In the genomic region with DNA sequence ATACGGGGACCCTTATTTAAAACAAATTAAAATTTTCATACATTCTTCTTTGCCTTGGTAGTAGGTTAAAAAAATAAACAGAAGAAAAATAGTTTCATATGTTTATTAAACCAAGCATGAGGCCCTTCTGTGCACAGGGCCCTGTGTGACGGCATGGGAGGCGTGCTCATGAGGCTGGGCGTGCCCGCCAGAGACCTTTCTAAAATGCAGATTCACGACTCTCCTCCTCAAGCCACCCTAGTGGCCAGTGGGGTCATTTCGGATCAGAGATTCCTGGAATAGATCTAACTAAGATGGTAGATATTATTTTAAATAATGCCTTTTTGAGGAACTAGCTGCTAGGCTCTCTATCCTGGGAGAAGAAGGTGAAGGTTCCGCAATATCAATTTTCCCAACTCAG, we compare ENCODE assay signal across 1 cellular context.
TF ChIP-seq lines count a peak whose summit lies in the region.

No MANE protein-coding gene starts in this region.

TF ChIP-seq in GM23338, 12 proteins besides CTCF, POLR2A, EP300 and RAD21 (continued from another document):
- TF ChIP-seq, protein P1, sequence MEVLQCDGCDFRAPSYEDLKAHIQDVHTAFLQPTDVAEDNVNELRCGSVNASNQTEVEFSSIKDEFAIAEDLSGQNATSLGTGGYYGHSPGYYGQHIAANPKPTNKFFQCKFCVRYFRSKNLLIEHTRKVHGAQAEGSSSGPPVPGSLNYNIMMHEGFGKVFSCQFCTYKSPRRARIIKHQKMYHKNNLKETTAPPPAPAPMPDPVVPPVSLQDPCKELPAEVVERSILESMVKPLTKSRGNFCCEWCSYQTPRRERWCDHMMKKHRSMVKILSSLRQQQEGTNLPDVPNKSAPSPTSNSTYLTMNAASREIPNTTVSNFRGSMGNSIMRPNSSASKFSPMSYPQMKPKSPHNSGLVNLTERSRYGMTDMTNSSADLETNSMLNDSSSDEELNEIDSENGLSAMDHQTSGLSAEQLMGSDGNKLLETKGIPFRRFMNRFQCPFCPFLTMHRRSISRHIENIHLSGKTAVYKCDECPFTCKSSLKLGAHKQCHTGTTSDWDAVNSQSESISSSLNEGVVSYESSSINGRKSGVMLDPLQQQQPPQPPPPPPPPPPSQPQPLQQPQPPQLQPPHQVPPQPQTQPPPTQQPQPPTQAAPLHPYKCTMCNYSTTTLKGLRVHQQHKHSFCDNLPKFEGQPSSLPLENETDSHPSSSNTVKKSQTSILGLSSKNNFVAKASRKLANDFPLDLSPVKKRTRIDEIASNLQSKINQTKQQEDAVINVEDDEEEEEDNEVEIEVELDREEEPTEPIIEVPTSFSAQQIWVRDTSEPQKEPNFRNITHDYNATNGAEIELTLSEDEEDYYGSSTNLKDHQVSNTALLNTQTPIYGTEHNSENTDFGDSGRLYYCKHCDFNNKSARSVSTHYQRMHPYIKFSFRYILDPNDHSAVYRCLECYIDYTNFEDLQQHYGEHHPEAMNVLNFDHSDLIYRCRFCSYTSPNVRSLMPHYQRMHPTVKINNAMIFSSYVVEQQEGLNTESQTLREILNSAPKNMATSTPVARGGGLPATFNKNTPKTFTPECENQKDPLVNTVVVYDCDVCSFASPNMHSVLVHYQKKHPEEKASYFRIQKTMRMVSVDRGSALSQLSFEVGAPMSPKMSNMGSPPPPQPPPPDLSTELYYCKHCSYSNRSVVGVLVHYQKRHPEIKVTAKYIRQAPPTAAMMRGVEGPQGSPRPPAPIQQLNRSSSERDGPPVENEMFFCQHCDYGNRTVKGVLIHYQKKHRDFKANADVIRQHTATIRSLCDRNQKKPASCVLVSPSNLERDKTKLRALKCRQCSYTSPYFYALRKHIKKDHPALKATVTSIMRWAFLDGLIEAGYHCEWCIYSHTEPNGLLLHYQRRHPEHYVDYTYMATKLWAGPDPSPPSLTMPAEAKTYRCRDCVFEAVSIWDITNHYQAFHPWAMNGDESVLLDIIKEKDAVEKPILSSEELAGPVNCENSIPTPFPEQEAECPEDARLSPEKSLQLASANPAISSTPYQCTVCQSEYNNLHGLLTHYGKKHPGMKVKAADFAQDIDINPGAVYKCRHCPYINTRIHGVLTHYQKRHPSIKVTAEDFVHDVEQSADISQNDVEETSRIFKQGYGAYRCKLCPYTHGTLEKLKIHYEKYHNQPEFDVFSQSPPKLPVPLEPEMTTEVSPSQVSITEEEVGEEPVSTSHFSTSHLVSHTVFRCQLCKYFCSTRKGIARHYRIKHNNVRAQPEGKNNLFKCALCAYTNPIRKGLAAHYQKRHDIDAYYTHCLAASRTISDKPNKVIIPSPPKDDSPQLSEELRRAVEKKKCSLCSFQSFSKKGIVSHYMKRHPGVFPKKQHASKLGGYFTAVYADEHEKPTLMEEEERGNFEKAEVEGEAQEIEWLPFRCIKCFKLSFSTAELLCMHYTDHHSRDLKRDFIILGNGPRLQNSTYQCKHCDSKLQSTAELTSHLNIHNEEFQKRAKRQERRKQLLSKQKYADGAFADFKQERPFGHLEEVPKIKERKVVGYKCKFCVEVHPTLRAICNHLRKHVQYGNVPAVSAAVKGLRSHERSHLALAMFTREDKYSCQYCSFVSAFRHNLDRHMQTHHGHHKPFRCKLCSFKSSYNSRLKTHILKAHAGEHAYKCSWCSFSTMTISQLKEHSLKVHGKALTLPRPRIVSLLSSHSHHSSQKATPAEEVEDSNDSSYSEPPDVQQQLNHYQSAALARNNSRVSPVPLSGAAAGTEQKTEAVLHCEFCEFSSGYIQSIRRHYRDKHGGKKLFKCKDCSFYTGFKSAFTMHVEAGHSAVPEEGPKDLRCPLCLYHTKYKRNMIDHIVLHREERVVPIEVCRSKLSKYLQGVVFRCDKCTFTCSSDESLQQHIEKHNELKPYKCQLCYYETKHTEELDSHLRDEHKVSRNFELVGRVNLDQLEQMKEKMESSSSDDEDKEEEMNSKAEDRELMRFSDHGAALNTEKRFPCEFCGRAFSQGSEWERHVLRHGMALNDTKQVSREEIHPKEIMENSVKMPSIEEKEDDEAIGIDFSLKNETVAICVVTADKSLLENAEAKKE (CRISPR knock-in tag; IDR thresholded peaks at IDR 0.05): no peak
- TF ChIP-seq CREB1 (CRISPR knock-in tag; IDR thresholded peaks at IDR 0.05; ENCODE audit: low read depth) (no peak), POLR2AphosphoS5 (IDR thresholded peaks at IDR 0.05; ENCODE audit: low read depth) (no peak), STAT1 (IDR thresholded peaks at IDR 0.05; ENCODE audit: unreplicated experiment) (no peak), NANOG (IDR thresholded peaks at IDR 0.05; ENCODE audit: borderline replicate concordance) (no peak), ZNF114 (CRISPR knock-in tag; IDR thresholded peaks at IDR 0.05) (no peak)
- TF ChIP-seq, protein P2, sequence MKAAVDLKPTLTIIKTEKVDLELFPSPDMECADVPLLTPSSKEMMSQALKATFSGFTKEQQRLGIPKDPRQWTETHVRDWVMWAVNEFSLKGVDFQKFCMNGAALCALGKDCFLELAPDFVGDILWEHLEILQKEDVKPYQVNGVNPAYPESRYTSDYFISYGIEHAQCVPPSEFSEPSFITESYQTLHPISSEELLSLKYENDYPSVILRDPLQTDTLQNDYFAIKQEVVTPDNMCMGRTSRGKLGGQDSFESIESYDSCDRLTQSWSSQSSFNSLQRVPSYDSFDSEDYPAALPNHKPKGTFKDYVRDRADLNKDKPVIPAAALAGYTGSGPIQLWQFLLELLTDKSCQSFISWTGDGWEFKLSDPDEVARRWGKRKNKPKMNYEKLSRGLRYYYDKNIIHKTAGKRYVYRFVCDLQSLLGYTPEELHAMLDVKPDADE (IDR thresholded peaks at IDR 0.05): no peak
- TF ChIP-seq, protein P3, sequence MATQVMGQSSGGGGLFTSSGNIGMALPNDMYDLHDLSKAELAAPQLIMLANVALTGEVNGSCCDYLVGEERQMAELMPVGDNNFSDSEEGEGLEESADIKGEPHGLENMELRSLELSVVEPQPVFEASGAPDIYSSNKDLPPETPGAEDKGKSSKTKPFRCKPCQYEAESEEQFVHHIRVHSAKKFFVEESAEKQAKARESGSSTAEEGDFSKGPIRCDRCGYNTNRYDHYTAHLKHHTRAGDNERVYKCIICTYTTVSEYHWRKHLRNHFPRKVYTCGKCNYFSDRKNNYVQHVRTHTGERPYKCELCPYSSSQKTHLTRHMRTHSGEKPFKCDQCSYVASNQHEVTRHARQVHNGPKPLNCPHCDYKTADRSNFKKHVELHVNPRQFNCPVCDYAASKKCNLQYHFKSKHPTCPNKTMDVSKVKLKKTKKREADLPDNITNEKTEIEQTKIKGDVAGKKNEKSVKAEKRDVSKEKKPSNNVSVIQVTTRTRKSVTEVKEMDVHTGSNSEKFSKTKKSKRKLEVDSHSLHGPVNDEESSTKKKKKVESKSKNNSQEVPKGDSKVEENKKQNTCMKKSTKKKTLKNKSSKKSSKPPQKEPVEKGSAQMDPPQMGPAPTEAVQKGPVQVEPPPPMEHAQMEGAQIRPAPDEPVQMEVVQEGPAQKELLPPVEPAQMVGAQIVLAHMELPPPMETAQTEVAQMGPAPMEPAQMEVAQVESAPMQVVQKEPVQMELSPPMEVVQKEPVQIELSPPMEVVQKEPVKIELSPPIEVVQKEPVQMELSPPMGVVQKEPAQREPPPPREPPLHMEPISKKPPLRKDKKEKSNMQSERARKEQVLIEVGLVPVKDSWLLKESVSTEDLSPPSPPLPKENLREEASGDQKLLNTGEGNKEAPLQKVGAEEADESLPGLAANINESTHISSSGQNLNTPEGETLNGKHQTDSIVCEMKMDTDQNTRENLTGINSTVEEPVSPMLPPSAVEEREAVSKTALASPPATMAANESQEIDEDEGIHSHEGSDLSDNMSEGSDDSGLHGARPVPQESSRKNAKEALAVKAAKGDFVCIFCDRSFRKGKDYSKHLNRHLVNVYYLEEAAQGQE (IDR thresholded peaks at IDR 0.05; ENCODE audit: unreplicated experiment): no peak
